In the genomic region with DNA sequence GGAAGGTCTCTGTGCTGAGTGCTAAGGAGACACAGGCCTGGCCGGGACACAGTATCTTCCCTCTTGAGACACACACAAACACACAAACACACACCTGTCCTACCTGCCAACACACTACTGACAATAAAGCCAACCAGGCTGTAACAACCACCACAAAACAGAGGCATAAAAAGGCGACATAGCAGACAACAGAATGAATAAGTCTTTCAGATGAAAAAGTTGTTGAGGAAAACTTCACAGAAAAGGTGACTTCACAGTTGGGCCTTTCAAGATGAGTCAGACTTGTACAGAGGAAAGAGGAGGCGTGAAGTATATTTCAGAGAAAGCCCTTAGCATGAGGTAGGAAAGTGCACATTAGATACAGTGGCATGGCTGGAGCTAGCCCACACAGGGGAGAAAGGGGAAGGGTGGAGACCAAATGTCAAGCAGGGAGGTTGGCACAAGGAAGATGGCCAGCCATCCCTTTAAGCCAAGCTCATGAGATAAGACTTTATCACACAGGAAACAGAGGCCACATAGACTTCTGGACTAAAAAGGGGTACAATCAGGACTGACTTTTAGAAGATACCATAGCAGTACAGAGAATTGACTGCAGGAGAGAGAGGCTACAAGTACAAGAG, we compare ENCODE assay signal across 8 cellular contexts. TPM values are rescaled to one million over a fixed set of nuclear protein-coding genes. Genes with fewer than 3 reads are reported as not detected.
DNase-seq lines count a peak whose midpoint lies in the region; ATAC-seq and TF ChIP-seq lines count a peak whose summit lies in the region.

No MANE protein-coding gene starts in this region.

- TF ChIP-seq CTCF in natural killer cell (IDR thresholded peaks at IDR 0.05): no peak

- intact Hi-C loops in activated CD4-positive, alpha-beta T cell treated with anti-CD3 and anti-CD28 coated beads, Interleukin-2, amount 10 ng/mL, durations not matched to agents 24 days and 14 days (cut with micrococcal nuclease): loop anchor here (2.0 to 10.0 kb wide), 2 partner anchors 28 to 90 kb away; no protein-coding TSS in a partner anchor
- intact Hi-C loops in natural killer cell (cut with micrococcal nuclease): no loop called here
- intact Hi-C loops in head of caudate nucleus (cut with DNase I): no loop called here

- ATAC-seq in HG03025 (IDR thresholded peaks at IDR 0.05; ENCODE audit: low FRiP score, unreplicated experiment) (peak; percentile 96), natural killer cell (peak; percentile 52 to 68 (median 67))

- peak overlapping the region; percentile 99 for H3K27ac Mint-ChIP-seq in activated CD4-positive, alpha-beta T cell treated with anti-CD3 and anti-CD28 coated beads, Interleukin-2, amount 10 ng/mL, durations not matched to agents 24 days and 14 days
- H3K27ac Mint-ChIP-seq in natural killer cell: peak overlapping the region in 1 of 2 donors; percentile 35

- H3K4me3 Mint-ChIP-seq in activated CD4-positive, alpha-beta T cell treated with anti-CD3 and anti-CD28 coated beads, Interleukin-2, amount 10 ng/mL, durations not matched to agents 24 days and 14 days: peak overlapping the region; percentile 82
- no peak overlapping the region for H3K4me3 Mint-ChIP-seq in natural killer cell

- H3K27me3 Mint-ChIP-seq in activated CD4-positive, alpha-beta T cell treated with anti-CD3 and anti-CD28 coated beads, Interleukin-2, amount 10 ng/mL, durations not matched to agents 24 days and 14 days: no peaks in the 10 kb centered on the region
- peaks cover 0 to 26% of the 10 kb centered on the region in 2 donors for H3K27me3 Mint-ChIP-seq in natural killer cell (ENCODE audit: low read depth in 2 of 2)

- peak; percentile 3 for DNase-seq in NK-92 treated with Interleukin-12 subunit alpha and Interleukin-12 subunit beta, amount 100 ng/mL, for 24 hours (lab: John Stamatoyannopoulos, UW)
- no peak for DNase-seq in NK-92 (lab: John Stamatoyannopoulos, UW; ENCODE audit: unreplicated experiment)
- peak; percentile 78 for DNase-seq in activated CD4-positive, alpha-beta T cell treated with anti-CD3 and anti-CD28 coated beads, Interleukin-2, amount 10 ng/mL, durations not matched to agents 24 days and 14 days
- no peak for DNase-seq in natural killer cell
- DNase-seq in NCI-H2107 treated with DMSO at 0.1 percent for 48 hours (lab: John Stamatoyannopoulos, UW; ENCODE audit: unreplicated experiment): no peak
- DNase-seq in head of caudate nucleus: no peak
- DNase-seq in putamen (ENCODE audit: low spot score): no peak

- peaks cover 5% of the 10 kb centered on the region for H3K9me3 Mint-ChIP-seq in activated CD4-positive, alpha-beta T cell treated with anti-CD3 and anti-CD28 coated beads, Interleukin-2, amount 10 ng/mL, durations not matched to agents 24 days and 14 days
- no peaks in the 10 kb centered on the region for H3K9me3 Mint-ChIP-seq in natural killer cell

- H3K36me3 Mint-ChIP-seq in activated CD4-positive, alpha-beta T cell treated with anti-CD3 and anti-CD28 coated beads, Interleukin-2, amount 10 ng/mL, durations not matched to agents 24 days and 14 days (ENCODE audit: low read depth): peaks cover 27% of the 10 kb centered on the region
- H3K36me3 Mint-ChIP-seq in natural killer cell: no peaks in the 10 kb centered on the region

- peaks cover 46% of the 10 kb centered on the region for H3K4me1 Mint-ChIP-seq in activated CD4-positive, alpha-beta T cell treated with anti-CD3 and anti-CD28 coated beads, Interleukin-2, amount 10 ng/mL, durations not matched to agents 24 days and 14 days
- H3K4me1 Mint-ChIP-seq in natural killer cell: peaks cover 6 to 8% of the 10 kb centered on the region in 2 donors

RNA-seq across cellular contexts. Expression of gene SLC9A7, which starts 54.0 kb away (rescaled TPM):
- total RNA-seq in activated CD4-positive, alpha-beta T cell treated with anti-CD3 and anti-CD28 coated beads, Interleukin-2, amount 10 ng/mL, durations not matched to agents 24 days and 14 days: 37.7 and 43.8 TPM in 2 replicates
- total RNA-seq in natural killer cell: 1 to 10 TPM in 1 of 3 donors, under 1 TPM in 2; 0.39 to 1.1 (median 0.75) TPM

Comparison
In these comparisons a context has a peak if more than half of its experiments do, and no peak if none do; other contexts are left out.
1. DNase-seq: peak in NK-92 treated with Interleukin-12 subunit alpha and Interleukin-12 subunit beta, amount 100 ng/mL, for 24 hours (single experiment) and activated CD4-positive, alpha-beta T cell treated with anti-CD3 and anti-CD28 coated beads, Interleukin-2, amount 10 ng/mL, durations not matched to agents 24 days and 14 days (single experiment); none in NK-92 (single experiment), natural killer cell (single experiment), NCI-H2107 treated with DMSO at 0.1 percent for 48 hours (single experiment), head of caudate nucleus (0 of 42) and putamen (single experiment).
2. RNA of gene SLC9A7, which starts 54.0 kb away (total RNA-seq): 37.7 to 43.8 TPM in activated CD4-positive, alpha-beta T cell treated with anti-CD3 and anti-CD28 coated beads, Interleukin-2, amount 10 ng/mL, durations not matched to agents 24 days and 14 days; 0.39 to 1.1 TPM in natural killer cell; every median in the first group is over 10 times any median in the second.